In genomic region chr5:170629566-170630175, GRCh38 we compare ENCODE assay signal across 25 cellular contexts.
"Had no signal": no experiment of that assay in that cellular context is flagged by ENCODE, and none has a peak within 500 bp of the region (broad histone marks: within the 10 kb centered on the region; RNA-seq: fewer than 3 reads in every experiment).

No MANE protein-coding gene starts in this region.

- H3K36me3 ChIP-seq: brain microvascular endothelial cell, colonic mucosa had no signal

- H3K4me3 ChIP-seq: colonic mucosa had no signal

- H3K4me3 Mint-ChIP-seq: activated CD4-positive, alpha-beta memory T cell treated with anti-CD3 and anti-CD28 coated beads for 36 hours; activated CD4-positive, alpha-beta T cell treated with anti-CD3 and anti-CD28 coated beads for 36 hours; activated CD4-positive, alpha-beta T cell treated with anti-CD3 and anti-CD28 coated beads, Interleukin-2, amount 10 ng/mL, durations not matched to agents 24 days and 14 days; activated CD8-positive, alpha-beta memory T cell treated with anti-CD3 and anti-CD28 coated beads, Interleukin-2, amount 10 ng/mL, durations not matched to agents 7 days and 5 days; activated CD8-positive, alpha-beta T cell treated with anti-CD3 and anti-CD28 coated beads, Interleukin-2, amount 10 ng/mL, durations not matched to agents 7 days and 5 days; activated naive CD8-positive, alpha-beta T cell; activated T-helper 1 cell treated with anti-CD3 and anti-CD28 coated beads, Interleukin-12 subunit alpha, Interleukin-12 subunit beta, Interleukin-2, Interleukin-4 antibody, amounts not matched to agents 30 ng/mL and 10 ng/mL and 1 ng/mL, durations not matched to agents 14 hours and 24 hours and 36 hours had no signal

- H3K9me3 Mint-ChIP-seq: activated CD4-positive, alpha-beta memory T cell treated with anti-CD3 and anti-CD28 coated beads for 36 hours; activated CD4-positive, alpha-beta T cell treated with anti-CD3 and anti-CD28 coated beads, Interleukin-2, amount 10 ng/mL, durations not matched to agents 24 days and 14 days; activated T-helper 1 cell treated with anti-CD3 and anti-CD28 coated beads, Interleukin-12 subunit alpha, Interleukin-12 subunit beta, Interleukin-2, Interleukin-4 antibody, amounts not matched to agents 30 ng/mL and 10 ng/mL and 1 ng/mL, durations not matched to agents 14 hours and 24 hours and 36 hours; activated T-helper 2 cell treated with anti-CD3 and anti-CD28 coated beads, Interferon-gamma antibody, Interleukin-2, Interleukin-4, amounts not matched to agents 10 μg/mL and 5 μg/mL and 100 μg/mL, durations not matched to agents 14 hours and 24 hours and 36 hours had no signal

- H3K36me3 Mint-ChIP-seq: activated CD4-positive, alpha-beta memory T cell treated with anti-CD3 and anti-CD28 coated beads for 36 hours; activated CD8-positive, alpha-beta memory T cell treated with anti-CD3 and anti-CD28 coated beads, Interleukin-2, amount 10 ng/mL, durations not matched to agents 7 days and 5 days; activated naive CD8-positive, alpha-beta T cell had no signal

- DNase-seq: activated CD4-positive, alpha-beta memory T cell treated with anti-CD3 and anti-CD28 coated beads for 36 hours; activated CD4-positive, alpha-beta T cell treated with anti-CD3 and anti-CD28 coated beads for 36 hours; activated CD4-positive, alpha-beta T cell treated with anti-CD3 and anti-CD28 coated beads, Interleukin-2, amount 10 ng/mL, durations not matched to agents 24 days and 14 days; activated CD4-positive, CD25-positive, alpha-beta regulatory T cell; activated CD4-positive, CD25-positive, alpha-beta regulatory T cell treated with anti-CD3 and anti-CD28 coated beads, Interleukin-2, amount 50 U/mL, for 72 hours; activated CD8-positive, alpha-beta memory T cell treated with anti-CD3 and anti-CD28 coated beads, Interleukin-2, amount 10 ng/mL, durations not matched to agents 7 days and 5 days; activated CD8-positive, alpha-beta memory T cell treated with anti-CD3 and anti-CD28 coated beads, Interleukin-2, amount 50 U/mL, for 4 hours; activated CD8-positive, alpha-beta T cell treated with anti-CD3 and anti-CD28 coated beads, Interleukin-2, amount 10 ng/mL, durations not matched to agents 7 days and 5 days; activated gamma-delta T cell treated with Interleukin-2 at 50 U/mL for 16 hours; activated naive CD4-positive, alpha-beta T cell treated with anti-CD3 and anti-CD28 coated beads, Interleukin-2, amount 50 U/mL, for 16 hours; activated naive CD4-positive, alpha-beta T cell treated with Interleukin-2 at 50 U/mL for 16 hours; activated T-cell treated with anti-CD3 and anti-CD28 coated beads, Interleukin-2, amount 50 U/mL, for 1 hour; activated T-cell treated with anti-CD3 and anti-CD28 coated beads, Interleukin-2, amount 50 U/mL, for 48 hours; amniotic stem cell; anterior cingulate cortex; brain microvascular endothelial cell; caudate nucleus; colonic mucosa; effector CD8-positive, alpha-beta T cell; foreskin fibroblast; T-helper 2 cell had no signal

- H3K27me3 ChIP-seq: brain microvascular endothelial cell, colonic mucosa had no signal

- H3K27ac Mint-ChIP-seq: activated CD4-positive, alpha-beta memory T cell treated with anti-CD3 and anti-CD28 coated beads for 36 hours; activated CD4-positive, alpha-beta T cell treated with anti-CD3 and anti-CD28 coated beads for 36 hours; activated CD4-positive, alpha-beta T cell treated with anti-CD3 and anti-CD28 coated beads, Interleukin-2, amount 10 ng/mL, durations not matched to agents 24 days and 14 days; activated CD8-positive, alpha-beta memory T cell treated with anti-CD3 and anti-CD28 coated beads, Interleukin-2, amount 10 ng/mL, durations not matched to agents 7 days and 5 days; activated CD8-positive, alpha-beta T cell treated with anti-CD3 and anti-CD28 coated beads, Interleukin-2, amount 10 ng/mL, durations not matched to agents 7 days and 5 days; activated naive CD8-positive, alpha-beta T cell; activated T-helper 1 cell treated with anti-CD3 and anti-CD28 coated beads, Interleukin-12 subunit alpha, Interleukin-12 subunit beta, Interleukin-2, Interleukin-4 antibody, amounts not matched to agents 30 ng/mL and 10 ng/mL and 1 ng/mL, durations not matched to agents 14 hours and 24 hours and 36 hours; activated T-helper 2 cell treated with anti-CD3 and anti-CD28 coated beads, Interferon-gamma antibody, Interleukin-2, Interleukin-4, amounts not matched to agents 10 μg/mL and 5 μg/mL and 100 μg/mL, durations not matched to agents 14 hours and 24 hours and 36 hours had no signal

- ATAC-seq: activated CD4-positive, alpha-beta T cell treated with anti-CD3 and anti-CD28 coated beads for 36 hours; activated CD8-positive, alpha-beta memory T cell treated with anti-CD3 and anti-CD28 coated beads, Interleukin-2, amount 10 ng/mL, durations not matched to agents 7 days and 5 days; activated CD8-positive, alpha-beta T cell treated with anti-CD3 and anti-CD28 coated beads, Interleukin-2, amount 10 ng/mL, durations not matched to agents 7 days and 5 days; esophagus mucosa had no signal

- H3K9me3 ChIP-seq: colonic mucosa had no signal

- H3K4me1 ChIP-seq: colonic mucosa had no signal

- H3K27ac ChIP-seq: brain microvascular endothelial cell, colonic mucosa had no signal
